ENCODE assay signal across 10 cellular contexts in the genomic region with DNA sequence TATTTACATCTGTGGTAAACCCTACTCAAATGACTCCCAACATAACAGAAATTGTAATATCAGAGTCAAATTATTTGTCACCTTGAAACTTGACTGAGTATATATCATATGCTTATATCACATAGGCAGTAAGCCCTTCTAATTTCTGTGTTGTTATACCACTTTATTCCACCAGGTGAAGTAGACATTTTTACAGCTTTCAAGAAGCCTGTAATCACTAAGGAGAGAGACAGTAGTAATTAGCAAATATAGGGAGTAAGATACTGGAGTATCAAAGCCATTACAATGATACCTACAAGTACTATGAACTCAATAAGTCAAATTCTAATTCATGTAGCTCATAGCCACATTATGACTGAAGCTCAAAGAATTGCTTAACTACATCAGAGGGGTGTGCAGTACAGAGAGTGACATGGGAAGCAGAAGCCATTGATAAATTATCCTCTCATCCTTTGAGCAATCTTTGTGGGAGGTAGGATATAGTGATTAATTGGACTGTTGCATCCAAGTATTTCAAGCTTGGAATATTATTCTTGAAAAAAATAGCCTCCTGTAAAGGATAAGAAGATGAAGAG.
A peak's percentile ranks its signal among the peaks of the same experiment; 100 is the strongest.
DNase-seq lines count a peak whose midpoint lies in the region; ATAC-seq and TF ChIP-seq lines count a peak whose summit lies in the region.
"Had no signal": no experiment of that assay in that cellular context is flagged by ENCODE, and none has a peak within 500 bp of the region (broad histone marks: within the 10 kb centered on the region; RNA-seq: fewer than 3 reads in every experiment).

No MANE protein-coding gene starts in this region.

- H3K36me3 ChIP-seq in GM06990 (ENCODE audit: control insufficient read depth, insufficient read depth, low read length) = no peaks in the 10 kb centered on the region
- H3K36me3 ChIP-seq: esophagus squamous epithelium had no signal

- DNase-seq in GM06990 (ENCODE audit: extremely low read depth, insufficient read length) (no peak), fibroblast of pulmonary artery (ENCODE audit: low read depth) (peak; percentile 12), NCI-H345 treated with DMSO at 0.1 percent for 48 hours (lab: John Stamatoyannopoulos, UW; ENCODE audit: unreplicated experiment) (no peak), dermis blood vessel endothelial cell (no peak), ecto neural progenitor cell (ENCODE audit: low spot score) (no peak)
- DNase-seq in Jurkat, Clone E6-1 (ENCODE audit: low read depth, low spot score) = peak; percentile 28
- DNase-seq in activated T-cell treated with anti-CD3 and anti-CD28 coated beads, Interleukin-2, amount 50 U/mL, for 1 hour = no peak
- DNase-seq: esophagus squamous epithelium; stimulated activated CD4-positive, alpha-beta T cell treated with anti-CD3 and anti-CD28 coated beads, Interleukin-15, amount 100 ng/mL, for 24 hours had no signal

- peak; percentile 81 for ATAC-seq in GM21619 (IDR thresholded peaks at IDR 0.05; ENCODE audit: unreplicated experiment)

- H3K4me3 ChIP-seq in GM06990 (replicated peaks; ENCODE audit: low read depth, low read length) = no peak overlapping the region
- H3K4me3 ChIP-seq in Jurkat, Clone E6-1 (ENCODE audit: low read length) = no peak overlapping the region
- no peak overlapping the region for H3K4me3 ChIP-seq in fibroblast of pulmonary artery (replicated peaks; ENCODE audit: low read depth, low read length)
- H3K4me3 ChIP-seq: esophagus squamous epithelium had no signal

- no peaks in the 10 kb centered on the region for H3K27me3 ChIP-seq in GM06990 (replicated peaks; ENCODE audit: control insufficient read depth, insufficient read depth, low read length)
- H3K27me3 ChIP-seq: esophagus squamous epithelium had no signal

- TF ChIP-seq CTCF in GM06990 (IDR thresholded peaks at IDR 0.05; ENCODE audit: insufficient read depth, low read length, poor library complexity, severe bottlenecking) (peak; percentile 21), fibroblast of pulmonary artery (IDR thresholded peaks at IDR 0.05; ENCODE audit: low read length, missing control alignments) (peak; percentile 13)

Comparison
In these comparisons a context has a peak if more than half of its experiments do, and no peak if none do; other contexts are left out.
1. DNase-seq: peak in Jurkat, Clone E6-1 (single experiment) and fibroblast of pulmonary artery (single experiment); none in GM06990 (single experiment), NCI-H345 treated with DMSO at 0.1 percent for 48 hours (single experiment), dermis blood vessel endothelial cell (single experiment), activated T-cell treated with anti-CD3 and anti-CD28 coated beads, Interleukin-2, amount 50 U/mL, for 1 hour (single experiment) and ecto neural progenitor cell (single experiment).